ENCODE assay signal across 2 cellular contexts in the genomic region with DNA sequence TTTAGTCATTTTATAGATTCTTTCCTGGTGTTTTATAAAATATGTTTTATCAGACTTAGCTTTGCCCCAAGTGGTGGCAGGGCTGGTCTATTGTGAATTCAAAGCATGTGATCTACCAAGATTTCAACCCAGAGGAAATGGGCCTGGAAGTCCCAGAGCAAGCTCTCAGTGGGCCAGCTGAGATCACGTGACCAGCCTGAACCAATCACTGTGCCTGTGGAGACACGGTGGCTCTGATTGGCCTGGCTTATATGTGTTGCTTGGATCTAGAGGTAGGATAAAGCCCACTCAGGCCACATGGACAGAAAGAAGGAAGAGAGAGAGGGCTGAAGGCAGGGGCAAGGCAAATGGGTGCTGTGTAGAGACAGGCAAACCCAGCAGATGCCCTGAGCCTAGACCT.
TF ChIP-seq lines count a peak whose summit lies in the region.

No MANE protein-coding gene starts in this region.

TF ChIP-seq in HepG2, 621 proteins besides CTCF, POLR2A, EP300 and RAD21 (continued from another document):
- TF ChIP-seq, protein P1, sequence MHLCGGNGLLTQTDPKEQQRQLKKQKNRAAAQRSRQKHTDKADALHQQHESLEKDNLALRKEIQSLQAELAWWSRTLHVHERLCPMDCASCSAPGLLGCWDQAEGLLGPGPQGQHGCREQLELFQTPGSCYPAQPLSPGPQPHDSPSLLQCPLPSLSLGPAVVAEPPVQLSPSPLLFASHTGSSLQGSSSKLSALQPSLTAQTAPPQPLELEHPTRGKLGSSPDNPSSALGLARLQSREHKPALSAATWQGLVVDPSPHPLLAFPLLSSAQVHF (CRISPR knock-in tag; IDR thresholded peaks at IDR 0.05) = no peak

TF ChIP-seq in Ishikawa, 13 proteins besides CTCF, POLR2A, EP300 and RAD21 (continued from another document):
- TF ChIP-seq, protein P2, sequence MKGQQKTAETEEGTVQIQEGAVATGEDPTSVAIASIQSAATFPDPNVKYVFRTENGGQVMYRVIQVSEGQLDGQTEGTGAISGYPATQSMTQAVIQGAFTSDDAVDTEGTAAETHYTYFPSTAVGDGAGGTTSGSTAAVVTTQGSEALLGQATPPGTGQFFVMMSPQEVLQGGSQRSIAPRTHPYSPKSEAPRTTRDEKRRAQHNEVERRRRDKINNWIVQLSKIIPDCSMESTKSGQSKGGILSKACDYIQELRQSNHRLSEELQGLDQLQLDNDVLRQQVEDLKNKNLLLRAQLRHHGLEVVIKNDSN (IDR thresholded peaks at IDR 0.05) = peak; percentile 63; the same call in 1 of the 2 replicates
- no peak for TF ChIP-seq ZBTB7A (IDR thresholded peaks at IDR 0.05; ENCODE audit: low read depth)
- TF ChIP-seq, protein P3, sequence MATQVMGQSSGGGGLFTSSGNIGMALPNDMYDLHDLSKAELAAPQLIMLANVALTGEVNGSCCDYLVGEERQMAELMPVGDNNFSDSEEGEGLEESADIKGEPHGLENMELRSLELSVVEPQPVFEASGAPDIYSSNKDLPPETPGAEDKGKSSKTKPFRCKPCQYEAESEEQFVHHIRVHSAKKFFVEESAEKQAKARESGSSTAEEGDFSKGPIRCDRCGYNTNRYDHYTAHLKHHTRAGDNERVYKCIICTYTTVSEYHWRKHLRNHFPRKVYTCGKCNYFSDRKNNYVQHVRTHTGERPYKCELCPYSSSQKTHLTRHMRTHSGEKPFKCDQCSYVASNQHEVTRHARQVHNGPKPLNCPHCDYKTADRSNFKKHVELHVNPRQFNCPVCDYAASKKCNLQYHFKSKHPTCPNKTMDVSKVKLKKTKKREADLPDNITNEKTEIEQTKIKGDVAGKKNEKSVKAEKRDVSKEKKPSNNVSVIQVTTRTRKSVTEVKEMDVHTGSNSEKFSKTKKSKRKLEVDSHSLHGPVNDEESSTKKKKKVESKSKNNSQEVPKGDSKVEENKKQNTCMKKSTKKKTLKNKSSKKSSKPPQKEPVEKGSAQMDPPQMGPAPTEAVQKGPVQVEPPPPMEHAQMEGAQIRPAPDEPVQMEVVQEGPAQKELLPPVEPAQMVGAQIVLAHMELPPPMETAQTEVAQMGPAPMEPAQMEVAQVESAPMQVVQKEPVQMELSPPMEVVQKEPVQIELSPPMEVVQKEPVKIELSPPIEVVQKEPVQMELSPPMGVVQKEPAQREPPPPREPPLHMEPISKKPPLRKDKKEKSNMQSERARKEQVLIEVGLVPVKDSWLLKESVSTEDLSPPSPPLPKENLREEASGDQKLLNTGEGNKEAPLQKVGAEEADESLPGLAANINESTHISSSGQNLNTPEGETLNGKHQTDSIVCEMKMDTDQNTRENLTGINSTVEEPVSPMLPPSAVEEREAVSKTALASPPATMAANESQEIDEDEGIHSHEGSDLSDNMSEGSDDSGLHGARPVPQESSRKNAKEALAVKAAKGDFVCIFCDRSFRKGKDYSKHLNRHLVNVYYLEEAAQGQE (IDR thresholded peaks at IDR 0.05; ENCODE audit: low read depth) = no peak
- no peak for TF ChIP-seq YY1 (IDR thresholded peaks at IDR 0.05; ENCODE audit: low read depth)
- no peak for TF ChIP-seq CEBPB (IDR thresholded peaks at IDR 0.05)
- TF ChIP-seq NFIC (IDR thresholded peaks at IDR 0.05) = no peak
